ENCODE assay signal across 8 cellular contexts in genomic region chr2:66435549-66435875, GRCh38. TPM values are rescaled to one million over a fixed set of nuclear protein-coding genes. Genes with fewer than 3 reads are reported as not detected.
DNase-seq lines count a peak whose midpoint lies in the region; ATAC-seq and TF ChIP-seq lines count a peak whose summit lies in the region.

No MANE protein-coding gene starts in this region.

- TF ChIP-seq CTCF in MM.1S (IDR thresholded peaks at IDR 0.05; ENCODE audit: low read length), result no peak
- no peak for TF ChIP-seq CTCF in nephron progenitor cell (IDR thresholded peaks at IDR 0.05)

- peaks cover 0 to 77% (median 60%) of the 10 kb centered on the region in 11 experiments; a peak in 16 of 22 replicates for H4K20me1 ChIP-seq in BLaER1 treated with 17β-estradiol and CSF1 and Interleukin-3, amounts not matched to agents 10 nM and 100 nM
- H4K20me1 ChIP-seq in MM.1S (ENCODE audit: insufficient read depth, low read length), result no peaks in the 10 kb centered on the region

- H2AFZ ChIP-seq in MM.1S (ENCODE audit: low read length), result peak overlapping the region; percentile 95

- H3K27me3 Mint-ChIP-seq in nephron progenitor cell (ENCODE audit: low read depth, poor library complexity), result no peaks in the 10 kb centered on the region

- H3K4me3 Mint-ChIP-seq in nephron progenitor cell, result peak overlapping the region; percentile 93

- peak overlapping the region; percentile 98 for H3K27ac Mint-ChIP-seq in nephron progenitor cell

- peaks cover 50% of the 10 kb centered on the region for H3K79me2 ChIP-seq in MM.1S (ENCODE audit: low read length)

- peaks cover 0 to 26% (median 6%) of the 10 kb centered on the region in 11 experiments; a peak in 12 of 22 replicates for H3K9me3 ChIP-seq in BLaER1 treated with 17β-estradiol and CSF1 and Interleukin-3, amounts not matched to agents 10 nM and 100 nM (replicated peaks in 1 of 11)
- H3K9me3 ChIP-seq in MM.1S (replicated peaks; ENCODE audit: insufficient read depth, low read length) (no peaks in the 10 kb centered on the region), endocrine pancreas (ENCODE audit: control insufficient read depth, low read length) (no peaks in the 10 kb centered on the region)

- ATAC-seq in esophagus mucosa, result no peak

- in situ Hi-C loops in G401 (cut with HindIII; ENCODE audit: low sequenced_read_pairs), result loop anchor here (10.0 kb wide), 1 partner anchor 59 kb away; no protein-coding TSS in a partner anchor

- H3K4me3 ChIP-seq in BLaER1 treated with 17β-estradiol and CSF1 and Interleukin-3, amounts not matched to agents 10 nM and 100 nM, result peak overlapping the region in 6 of 10 experiments; percentile 58 to 71 (median 64); a peak in 9 of 20 replicates
- peak overlapping the region; percentile 82 for H3K4me3 ChIP-seq in MM.1S (ENCODE audit: low read length)
- H3K4me3 ChIP-seq in endocrine pancreas (ENCODE audit: control insufficient read depth, insufficient read depth, low read length), result peak overlapping the region; percentile 97

- no peaks in the 10 kb centered on the region for H3K36me3 ChIP-seq in BLaER1 treated with 17β-estradiol and CSF1 and Interleukin-3, amounts not matched to agents 10 nM and 100 nM
- H3K36me3 ChIP-seq in MM.1S (replicated peaks; ENCODE audit: insufficient read depth, low read length) (no peaks in the 10 kb centered on the region), endocrine pancreas (ENCODE audit: control insufficient read depth, insufficient read depth, low read length) (peaks cover 3% of the 10 kb centered on the region)

- no peaks in the 10 kb centered on the region for H3K9me2 ChIP-seq in MM.1S (replicated peaks; ENCODE audit: insufficient read depth, low read length)

- H3K9me3 Mint-ChIP-seq in nephron progenitor cell, result no peaks in the 10 kb centered on the region

- peak overlapping the region in 9 of 11 experiments; percentile 87 to 98 (median 92); a peak in 11 of 22 replicates for H3K4me2 ChIP-seq in BLaER1 treated with 17β-estradiol and CSF1 and Interleukin-3, amounts not matched to agents 10 nM and 100 nM
- peak overlapping the region; percentile 87; the same call in 1 of the 2 replicates for H3K4me2 ChIP-seq in MM.1S (ENCODE audit: low read depth, low read length)

- H3K27ac ChIP-seq in BLaER1 treated with 17β-estradiol and CSF1 and Interleukin-3, amounts not matched to agents 10 nM and 100 nM, result no peak overlapping the region
- H3K27ac ChIP-seq in MM.1S (ENCODE audit: low read length), result peak overlapping the region; percentile 90

- H3K9ac ChIP-seq in BLaER1 treated with 17β-estradiol and CSF1 and Interleukin-3, amounts not matched to agents 10 nM and 100 nM, result no peak overlapping the region
- peak overlapping the region; percentile 85 for H3K9ac ChIP-seq in MM.1S (ENCODE audit: low read length)
- peak overlapping the region; percentile 36 for H3K9ac ChIP-seq in endocrine pancreas (ENCODE audit: control insufficient read depth, insufficient read depth, low read length)

- H3K27me3 ChIP-seq in BLaER1 treated with 17β-estradiol and CSF1 and Interleukin-3, amounts not matched to agents 10 nM and 100 nM, result peaks cover 100% of the 10 kb centered on the region in 11 experiments
- no peaks in the 10 kb centered on the region for H3K27me3 ChIP-seq in MM.1S (replicated peaks; ENCODE audit: insufficient read depth, low read length)
- no peaks in the 10 kb centered on the region for H3K27me3 ChIP-seq in endocrine pancreas (ENCODE audit: control insufficient read depth, insufficient read depth, low read length)

- H3K36me3 Mint-ChIP-seq in nephron progenitor cell (ENCODE audit: low read depth), result peaks cover 24% of the 10 kb centered on the region

- peaks cover 6 to 24% (median 20%) of the 10 kb centered on the region in 10 experiments; a peak in 17 of 20 replicates for H3K4me1 ChIP-seq in BLaER1 treated with 17β-estradiol and CSF1 and Interleukin-3, amounts not matched to agents 10 nM and 100 nM
- H3K4me1 ChIP-seq in MM.1S (ENCODE audit: low read length) (no peaks in the 10 kb centered on the region), endocrine pancreas (ENCODE audit: control insufficient read depth, insufficient read depth, low read length) (no peaks in the 10 kb centered on the region)

- peaks cover 31% of the 10 kb centered on the region for H3F3A ChIP-seq in MM.1S (ENCODE audit: insufficient read depth, low read length)

- DNase-seq in MM.1S, result no peak
- peak; percentile 26 for DNase-seq in nephron progenitor cell
- no peak for DNase-seq in NAMALWA (ENCODE audit: low spot score)
- DNase-seq in cortex of kidney (lab: John Stamatoyannopoulos, UW), result no peak
- DNase-seq in G401 (ENCODE audit: low spot score), result no peak

- H3K4me1 Mint-ChIP-seq in nephron progenitor cell, result peaks cover 33% of the 10 kb centered on the region

RNA-seq across cellular contexts. Expression of gene MEIS1, which starts 0.6 kb away (rescaled TPM):
- 0.25 TPM in 1 of 2 replicates, not detected in the other for total RNA-seq in G401 (2014; rRNA removed; shearing (Covaris generic))
- total RNA-seq in esophagus mucosa, result 31.8 TPM

Comparison
In these comparisons a context has a peak if more than half of its experiments do, and no peak if none do; other contexts are left out.
1. H3K9ac ChIP-seq: peak in MM.1S (single experiment) and endocrine pancreas (single experiment); none in BLaER1 treated with 17β-estradiol and CSF1 and Interleukin-3, amounts not matched to agents 10 nM and 100 nM (0 of 11).
2. RNA of gene MEIS1, which starts 0.6 kb away (total RNA-seq): 31.8 TPM in esophagus mucosa (single experiment); 0.25 TPM in G401; every median in the first group is over 10 times any median in the second.
3. Peak in every context shown above with its lines, with median percentiles within 50 percentile points of each other: H3K4me3 ChIP-seq.